ENCODE assay signal across 23 cellular contexts in genomic region chr6:24127316-24127715, GRCh38. TPM values are rescaled to one million over a fixed set of nuclear protein-coding genes. Genes with fewer than 3 reads are reported as not detected.
"Had no signal": no experiment of that assay in that cellular context is flagged by ENCODE, and none has a peak within 500 bp of the region (broad histone marks: within the 10 kb centered on the region; RNA-seq: fewer than 3 reads in every experiment).

No MANE protein-coding gene starts in this region.

- H3K9me3 ChIP-seq: left lung, lower lobe of right lung, ovary, prostate gland, sigmoid colon, suprapubic skin, thoracic aorta, tibial artery, upper lobe of right lung had no signal

- H3K4me1 ChIP-seq: left lung, lower lobe of right lung, prostate gland, spleen, tibial artery, upper lobe of right lung had no signal

- ATAC-seq: naive thymus-derived CD8-positive, alpha-beta T cell; stimulated activated effector memory CD8-positive, alpha-beta T cell treated with anti-CD3 and anti-CD28 coated beads, Interleukin-12 subunit alpha, Interleukin-12 subunit beta, amount 100 ng/mL, for 72 hours had no signal

- H2AFZ ChIP-seq: neural progenitor cell had no signal

- H3K27ac ChIP-seq: left lung, lower lobe of right lung, neural progenitor cell, ovary, prostate gland, sigmoid colon, spleen, suprapubic skin, thoracic aorta, tibial artery, upper lobe of right lung had no signal

- H3K4me3 ChIP-seq: left lung, lower lobe of right lung, ovary, prostate gland, sigmoid colon, spleen, suprapubic skin, thoracic aorta, tibial artery, upper lobe of right lung had no signal

- H3K4me3 Mint-ChIP-seq: naive thymus-derived CD8-positive, alpha-beta T cell; stimulated activated effector memory CD8-positive, alpha-beta T cell treated with anti-CD3 and anti-CD28 coated beads, Interleukin-12 subunit alpha, Interleukin-12 subunit beta, amount 100 ng/mL, for 72 hours; stimulated activated naive CD8-positive, alpha-beta T cell treated with anti-CD3 and anti-CD28 coated beads, Interleukin-15, Interleukin-2, amounts not matched to agents 100 ng/mL and 50 ng/mL, for 24 hours had no signal

- H3K9me3 Mint-ChIP-seq: nephron, neural progenitor cell had no signal

- DNase-seq: kidney; left lung; lower lobe of right lung; sigmoid colon; spleen; stimulated activated CD4-positive, alpha-beta T cell treated with anti-CD3 and anti-CD28 coated beads, Interleukin-4, amount 100 ng/mL, for 24 hours; tibial artery; upper lobe of right lung had no signal

- H3K36me3 Mint-ChIP-seq: neural progenitor cell; stimulated activated effector memory CD8-positive, alpha-beta T cell treated with anti-CD3 and anti-CD28 coated beads, Interleukin-12 subunit alpha, Interleukin-12 subunit beta, amount 100 ng/mL, for 72 hours had no signal

- H3K36me3 ChIP-seq: left lung, lower lobe of right lung, neural progenitor cell, ovary, prostate gland, sigmoid colon, spleen, suprapubic skin, thoracic aorta, tibial artery, upper lobe of right lung had no signal

- FAIRE-seq: small intestine, urothelium cell line had no signal

- H3K27ac Mint-ChIP-seq: naive thymus-derived CD8-positive, alpha-beta T cell; nephron; neural progenitor cell; stimulated activated effector memory CD8-positive, alpha-beta T cell treated with anti-CD3 and anti-CD28 coated beads, Interleukin-12 subunit alpha, Interleukin-12 subunit beta, amount 100 ng/mL, for 72 hours; stimulated activated naive CD8-positive, alpha-beta T cell treated with anti-CD3 and anti-CD28 coated beads, Interleukin-15, Interleukin-2, amounts not matched to agents 100 ng/mL and 50 ng/mL, for 24 hours had no signal

- H3K4me1 Mint-ChIP-seq: stimulated activated effector memory CD8-positive, alpha-beta T cell treated with anti-CD3 and anti-CD28 coated beads, Interleukin-12 subunit alpha, Interleukin-12 subunit beta, amount 100 ng/mL, for 72 hours had no signal

- H3K27me3 ChIP-seq: ovary had no signal

RNA-seq across cellular contexts. Expression of gene NRSN1, which starts 1.3 kb away (rescaled TPM):
- total RNA-seq: kidney; left lung; liver; lower lobe of right lung; mammary epithelial cell; naive thymus-derived CD8-positive, alpha-beta T cell; omental fat pad; ovary; right cardiac atrium; spleen; suprapubic skin; thoracic aorta; upper lobe of right lung had no signal
- polyA plus RNA-seq: liver; mammary epithelial cell; naive thymus-derived CD8-positive, alpha-beta T cell had no signal
